12 cellular contexts compared by ENCODE assay signal in the genomic region with DNA sequence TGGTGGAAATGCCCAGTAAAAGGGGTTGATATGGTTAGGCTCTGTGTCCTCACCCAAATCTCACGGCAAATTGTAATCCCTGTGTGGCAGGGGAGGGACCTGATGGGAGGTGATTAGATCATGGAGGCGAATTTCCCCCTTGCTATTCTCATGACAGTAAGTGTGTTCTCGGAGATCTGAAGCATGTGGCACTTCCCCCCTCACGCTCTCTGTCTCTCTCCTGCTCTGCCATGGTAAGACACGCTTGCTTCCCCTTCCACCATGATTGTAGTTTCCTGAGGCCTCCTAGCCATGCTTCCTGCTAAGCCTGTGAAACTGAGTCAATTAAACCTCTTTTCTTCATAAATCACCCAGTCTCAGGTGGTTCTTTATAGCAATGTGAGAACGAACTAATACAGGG. TPM values are rescaled to one million over a fixed set of nuclear protein-coding genes. Genes with fewer than 3 reads are reported as not detected.
DNase-seq lines count a peak whose midpoint lies in the region; ATAC-seq and TF ChIP-seq lines count a peak whose summit lies in the region.
"Had no signal": no experiment of that assay in that cellular context is flagged by ENCODE, and none has a peak within 500 bp of the region (broad histone marks: within the 10 kb centered on the region; RNA-seq: fewer than 3 reads in every experiment).

No MANE protein-coding gene starts in this region.

- no peaks in the 10 kb centered on the region for H3K27me3 Mint-ChIP-seq in activated naive CD4-positive, alpha-beta T cell treated with anti-CD3 and anti-CD28 coated beads, Interleukin-2, amount 50 U/mL, for 24 hours
- no peaks in the 10 kb centered on the region for H3K27me3 Mint-ChIP-seq in T-helper 17 cell

- H3K4me3 Mint-ChIP-seq in activated naive CD4-positive, alpha-beta T cell treated with anti-CD3 and anti-CD28 coated beads, Interleukin-2, amount 50 U/mL, for 24 hours, result no peak overlapping the region
- H3K4me3 Mint-ChIP-seq in T-helper 17 cell, result no peak overlapping the region

- H3K9me3 ChIP-seq in T-helper 17 cell (ENCODE audit: control insufficient read depth, low read length, poor library complexity, severe bottlenecking) (no peaks in the 10 kb centered on the region), subcutaneous abdominal adipose tissue (ENCODE audit: control insufficient read depth in 5 of 5, low read length in 5 of 5) (no peaks in the 10 kb centered on the region)
- H3K9me3 ChIP-seq: psoas muscle had no signal

- no peaks in the 10 kb centered on the region for H3K9me3 Mint-ChIP-seq in activated naive CD4-positive, alpha-beta T cell treated with anti-CD3 and anti-CD28 coated beads, Interleukin-2, amount 50 U/mL, for 24 hours

- no peak overlapping the region for H3K9ac ChIP-seq in subcutaneous abdominal adipose tissue (ENCODE audit: low read length in 5 of 5)

- no peaks in the 10 kb centered on the region for H3K36me3 Mint-ChIP-seq in activated naive CD4-positive, alpha-beta T cell treated with anti-CD3 and anti-CD28 coated beads, Interleukin-2, amount 50 U/mL, for 24 hours
- H3K36me3 Mint-ChIP-seq in T-helper 17 cell (ENCODE audit: low read depth), result no peaks in the 10 kb centered on the region

- peak overlapping the region; percentile 2 for H3K27ac ChIP-seq in subcutaneous abdominal adipose tissue (ENCODE audit: low read depth, low read length)
- H3K27ac ChIP-seq in dorsolateral prefrontal cortex, result peak overlapping the region in 3 of 59 donors; percentile 36 to 55 (median 53)

- H3K27ac Mint-ChIP-seq in activated naive CD4-positive, alpha-beta T cell treated with anti-CD3 and anti-CD28 coated beads, Interleukin-2, amount 50 U/mL, for 24 hours, result peak overlapping the region; percentile 26
- no peak overlapping the region for H3K27ac Mint-ChIP-seq in T-helper 17 cell

- no peaks in the 10 kb centered on the region for H3K27me3 ChIP-seq in subcutaneous abdominal adipose tissue (ENCODE audit: control insufficient read depth in 5 of 5, insufficient read depth in 4 of 5, low read length in 5 of 5)
- H3K27me3 ChIP-seq in dorsolateral prefrontal cortex, result no peaks in the 10 kb centered on the region

- H3K4me1 Mint-ChIP-seq in activated naive CD4-positive, alpha-beta T cell treated with anti-CD3 and anti-CD28 coated beads, Interleukin-2, amount 50 U/mL, for 24 hours, result peaks cover 52% of the 10 kb centered on the region
- H3K4me1 Mint-ChIP-seq in T-helper 17 cell, result peaks cover 30% of the 10 kb centered on the region

- H3K4me1 ChIP-seq in subcutaneous abdominal adipose tissue (ENCODE audit: control insufficient read depth in 5 of 5, insufficient read depth in 5 of 5, low read length in 5 of 5), result peaks cover 4 to 35% (median 23%) of the 10 kb centered on the region in 5 donors

- no peaks in the 10 kb centered on the region for H3K36me3 ChIP-seq in subcutaneous abdominal adipose tissue (ENCODE audit: control insufficient read depth in 5 of 5, insufficient read depth in 5 of 5, low read length in 5 of 5)

- H3K4me3 ChIP-seq in subcutaneous abdominal adipose tissue (ENCODE audit: low read depth in 1 of 5, low read length in 5 of 5), result no peak overlapping the region
- H3K4me3 ChIP-seq in dorsolateral prefrontal cortex, result no peak overlapping the region
- H3K4me3 ChIP-seq: psoas muscle had no signal

- no peak for DNase-seq in activated naive CD4-positive, alpha-beta T cell treated with anti-CD3 and anti-CD28 coated beads, Interleukin-2, amount 50 U/mL, for 16 hours
- DNase-seq in T-helper 17 cell (no peak), left ventricle myocardium superior (no peak), DMS 273 (lab: John Stamatoyannopoulos, UW; ENCODE audit: unreplicated experiment) (no peak), dorsolateral prefrontal cortex (no peak), cerebellar cortex (ENCODE audit: low spot score) (no peak)
- DNase-seq: activated CD4-positive, alpha-beta T cell treated with anti-CD3 and anti-CD28 coated beads, Interleukin-2, amount 50 U/mL, for 48 hours; activated naive CD4-positive, alpha-beta T cell; NCI-H446 treated with DMSO at 0.1 percent for 48 hours; psoas muscle had no signal

- no peak for TF ChIP-seq CTCF in dorsolateral prefrontal cortex (IDR thresholded peaks at IDR 0.05 in 54 of 56, conservative IDR thresholded peaks at IDR 0.05 in 2 of 56; ENCODE audit: low read depth in 1 of 56, partially characterized antibody in 56 of 56)

- ATAC-seq in T-helper 17 cell (peak; percentile 20), left ventricle myocardium superior (peak; percentile 14)

- intact Hi-C loops in left ventricle myocardium superior (cut with micrococcal nuclease) (no loop called here), dorsolateral prefrontal cortex (cut with DNase I) (no loop called here)

RNA-seq across cellular contexts. Expression of gene PACSIN2, which starts 37.4 kb away (rescaled TPM):
- total RNA-seq in T-helper 17 cell, result 10 to 100 TPM; 36.8 to 61.3 TPM
- 63.8 TPM for total RNA-seq in left ventricle myocardium superior
- total RNA-seq in dorsolateral prefrontal cortex, result 10 to 100 TPM; 32.7 to 64.6 (median 48.1) TPM
